Comparison of ENCODE assay signal across 27 cellular contexts in the genomic region with DNA sequence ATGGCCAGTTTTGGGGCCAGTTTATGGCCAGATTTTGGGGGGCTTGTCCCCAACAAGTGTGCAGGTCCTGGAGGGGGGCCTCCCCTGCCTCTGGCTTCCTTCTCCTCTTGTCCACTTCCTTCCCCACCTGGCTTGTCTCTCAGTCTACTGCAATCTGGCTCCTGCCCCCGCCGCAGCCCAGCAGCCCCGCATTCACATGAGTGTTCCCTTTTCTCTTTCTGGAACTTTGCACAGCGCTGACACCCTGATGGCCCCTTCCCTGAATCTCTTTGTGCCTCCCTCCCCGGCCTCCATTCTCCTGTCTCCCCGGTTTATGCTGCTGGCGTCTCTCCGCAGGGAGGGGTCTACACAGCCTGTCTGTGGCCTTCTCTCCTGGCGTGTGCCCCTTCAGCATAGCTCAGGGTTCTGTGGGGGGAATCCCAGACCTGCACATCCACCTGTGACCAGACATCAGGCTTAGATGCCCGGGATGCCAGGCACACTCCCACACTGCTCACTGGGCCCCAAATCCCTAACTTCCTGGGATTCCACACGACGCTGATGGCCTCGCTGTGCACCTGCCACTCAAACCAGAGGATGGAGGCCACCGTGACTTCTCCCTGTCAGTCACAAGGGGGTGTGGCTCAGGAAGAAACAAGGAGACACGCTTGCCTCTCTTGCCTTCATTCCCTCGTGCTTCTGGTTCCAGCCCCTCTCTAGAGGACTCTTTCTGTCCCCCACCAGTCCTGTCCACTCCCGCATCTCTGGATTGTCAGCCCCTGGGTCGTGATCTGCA. TPM values are rescaled to one million over a fixed set of nuclear protein-coding genes. Genes with fewer than 3 reads are reported as not detected.
DNase-seq lines count a peak whose midpoint lies in the region; ATAC-seq, FAIRE-seq and TF ChIP-seq lines count a peak whose summit lies in the region.
"Had no signal": no experiment of that assay in that cellular context is flagged by ENCODE, and none has a peak within 500 bp of the region (broad histone marks: within the 10 kb centered on the region; RNA-seq: fewer than 3 reads in every experiment).

No MANE protein-coding gene starts in this region.

- no peak overlapping the region for H3K23ac ChIP-seq in H1 (ENCODE audit: insufficient read length)

- no peak for TF ChIP-seq EP300 in H1 (IDR thresholded peaks at IDR 0.05; ENCODE audit: borderline replicate concordance in 1 of 2, low read depth in 2 of 2, low read length in 2 of 2)

- H3K4me1 Mint-ChIP-seq in activated naive CD4-positive, alpha-beta T cell treated with anti-CD3 and anti-CD28 coated beads, Interleukin-2, amount 10 ng/mL, durations not matched to agents 7 days and 5 days: no peaks in the 10 kb centered on the region
- H3K4me1 Mint-ChIP-seq in T-helper 17 cell (peaks cover 9% of the 10 kb centered on the region), neural progenitor cell (peaks cover 21% of the 10 kb centered on the region)

- H2AFZ ChIP-seq in H1 (ENCODE audit: low read length): no peak overlapping the region
- H2AFZ ChIP-seq in neural progenitor cell (replicated peaks): no peak overlapping the region

- H3K4ac ChIP-seq in H1 (replicated peaks; ENCODE audit: insufficient read length, low read depth, low read length): no peak overlapping the region

- POLR2A ChIA-PET in H1 (lab: Charles Lee; ENCODE audit: partially characterized antibody): no interaction called here

- H2AK5ac ChIP-seq in H1 (ENCODE audit: low read depth, low read length): no peak overlapping the region

- H3K36me3 ChIP-seq in H1 (ENCODE audit: control insufficient read depth in 2 of 4, insufficient read depth in 4 of 4, low read length in 3 of 4) (peaks cover 37 to 70% (median 62%) of the 10 kb centered on the region in 4 experiments), neural progenitor cell (peaks cover 3% of the 10 kb centered on the region)

- H3K4me1 ChIP-seq in H1 (replicated peaks in 1 of 4; ENCODE audit: control insufficient read depth in 3 of 4, insufficient read depth in 4 of 4, low read length in 3 of 4) (no peaks in the 10 kb centered on the region), neural progenitor cell (peaks cover 12% of the 10 kb centered on the region)
- H3K4me1 ChIP-seq: BE2C had no signal

- 96% methylated on average over 18 of the region's 18 CpGs; no CpG with 5 or more reads in 1 of the 2 experiments for WGBS in H1 (ENCODE audit: extremely low coverage in 1 of 2, insufficient coverage in 1 of 2, insufficient read length in 1 of 2, insufficient replicate concordance in 2 of 2, low coverage in 1 of 2, low lambda C conversion rate in 2 of 2, missing lambda C conversion rate in 1 of 2), 2 experiments

- H2BK120ac ChIP-seq in H1 (replicated peaks; ENCODE audit: low read depth, low read length): no peak overlapping the region

- H3K27me3 ChIP-seq in H1 (replicated peaks in 1 of 4; ENCODE audit: control insufficient read depth in 3 of 4, extremely low read depth in 1 of 4, insufficient read depth in 3 of 4, low read length in 3 of 4) (no peaks in the 10 kb centered on the region), neural progenitor cell (no peaks in the 10 kb centered on the region)
- H3K27me3 ChIP-seq: BE2C, MG63 had no signal

- H3K79me2 ChIP-seq in H1 (ENCODE audit: control insufficient read depth in 1 of 2, insufficient read depth in 2 of 2, low read length in 2 of 2) (no peaks in the 10 kb centered on the region), neural progenitor cell (ENCODE audit: low read depth) (no peaks in the 10 kb centered on the region)

- TF ChIP-seq RAD21 in H1 (IDR thresholded peaks at IDR 0.05 in 1 of 2, conservative IDR thresholded peaks at IDR 0.05 in 1 of 2; ENCODE audit: low read depth in 2 of 2, low read length in 2 of 2): no peak

- no peak overlapping the region for H3K4me3 ChIP-seq in H1 (ENCODE audit: extremely low read depth in 1 of 4, insufficient read depth in 2 of 4, low read depth in 3 of 4, low read length in 4 of 4)
- no peak overlapping the region for H3K4me3 ChIP-seq in neural progenitor cell
- H3K4me3 ChIP-seq: MG63 had no signal

- H3K27me3 Mint-ChIP-seq in activated naive CD4-positive, alpha-beta T cell treated with anti-CD3 and anti-CD28 coated beads, Interleukin-2, amount 10 ng/mL, durations not matched to agents 7 days and 5 days: no peaks in the 10 kb centered on the region
- no peaks in the 10 kb centered on the region for H3K27me3 Mint-ChIP-seq in T-helper 17 cell
- peaks cover 6% of the 10 kb centered on the region for H3K27me3 Mint-ChIP-seq in neural progenitor cell (ENCODE audit: insufficient read depth, low read depth)
- H3K27me3 Mint-ChIP-seq: CD4-positive, CD25-positive, alpha-beta regulatory T cell had no signal

- FAIRE-seq in H1 (lab: Jason Lieb, UNC): no peak
- FAIRE-seq: G401.6, HTR-8/SVneo, RCC 7860 had no signal

- no peak overlapping the region for H3K14ac ChIP-seq in H1 (ENCODE audit: insufficient read length)

- H3K18ac ChIP-seq in H1 (ENCODE audit: extremely low read depth, low read length): no peak overlapping the region

- H4K91ac ChIP-seq in H1 (replicated peaks; ENCODE audit: insufficient read length, low read length): no peak overlapping the region

- H3K56ac ChIP-seq in H1 (replicated peaks; ENCODE audit: insufficient read length, low read depth, low read length): no peak overlapping the region

- H3K9me3 ChIP-seq in T-helper 17 cell (ENCODE audit: control insufficient read depth, low read length, poor library complexity, severe bottlenecking): no peaks in the 10 kb centered on the region
- H3K9me3 ChIP-seq in H1 (ENCODE audit: insufficient read depth in 2 of 2, low read depth in 1 of 2, low read length in 1 of 2): no peaks in the 10 kb centered on the region
- H3K9me3 ChIP-seq in neural progenitor cell (ENCODE audit: low read depth): no peaks in the 10 kb centered on the region
- H3K9me3 ChIP-seq: BE2C, MG63 had no signal

- peak overlapping the region; percentile 42; the same call in 1 of the 2 replicates for H4K8ac ChIP-seq in H1 (ENCODE audit: extremely low read depth, insufficient read depth, low read length)

- H2BK5ac ChIP-seq in H1 (ENCODE audit: low read depth, low read length): no peak overlapping the region

- H3K23me2 ChIP-seq in H1 (ENCODE audit: low read depth, low read length): no peaks in the 10 kb centered on the region

- H3K36me3 Mint-ChIP-seq in activated naive CD4-positive, alpha-beta T cell treated with anti-CD3 and anti-CD28 coated beads, Interleukin-2, amount 50 U/mL, for 72 hours: peaks cover 37 to 38% of the 10 kb centered on the region in 2 donors
- H3K36me3 Mint-ChIP-seq in activated naive CD4-positive, alpha-beta T cell treated with anti-CD3 and anti-CD28 coated beads, Interleukin-2, amount 10 ng/mL, durations not matched to agents 7 days and 5 days: peaks cover 41% of the 10 kb centered on the region
- H3K36me3 Mint-ChIP-seq in T-helper 17 cell (ENCODE audit: low read depth) (peaks cover 2% of the 10 kb centered on the region), neural progenitor cell (peaks cover 13% of the 10 kb centered on the region)
- H3K36me3 Mint-ChIP-seq: CD4-positive, CD25-positive, alpha-beta regulatory T cell had no signal

- CTCF ChIA-PET in activated naive CD4-positive, alpha-beta T cell treated with anti-CD3 and anti-CD28 coated beads, Interleukin-2, amount 10 ng/mL, durations not matched to agents 7 days and 5 days (lab: Charles Lee): no interaction called here
- CTCF ChIA-PET in H1 (lab: Charles Lee; ENCODE audit: partially characterized antibody): no interaction called here

- H3K9ac ChIP-seq in H1 (replicated peaks in 1 of 4; ENCODE audit: extremely low read depth in 1 of 4, low read depth in 3 of 4, low read length in 3 of 4) (no peak overlapping the region), neural progenitor cell (no peak overlapping the region)

- no peak overlapping the region for H2BK12ac ChIP-seq in H1 (ENCODE audit: low read depth, low read length)

- H3K4me3 Mint-ChIP-seq in activated naive CD4-positive, alpha-beta T cell treated with anti-CD3 and anti-CD28 coated beads, Interleukin-2, amount 10 ng/mL, durations not matched to agents 7 days and 5 days: no peak overlapping the region
- H3K4me3 Mint-ChIP-seq in T-helper 17 cell (no peak overlapping the region), neural progenitor cell (no peak overlapping the region)
- H3K4me3 Mint-ChIP-seq: CD4-positive, CD25-positive, alpha-beta regulatory T cell had no signal

- no peaks in the 10 kb centered on the region for H3K9me3 Mint-ChIP-seq in activated naive CD4-positive, alpha-beta T cell treated with anti-CD3 and anti-CD28 coated beads, Interleukin-2, amount 50 U/mL, for 72 hours
- H3K9me3 Mint-ChIP-seq in activated naive CD4-positive, alpha-beta T cell treated with anti-CD3 and anti-CD28 coated beads, Interleukin-2, amount 10 ng/mL, durations not matched to agents 7 days and 5 days: no peaks in the 10 kb centered on the region
- no peaks in the 10 kb centered on the region for H3K9me3 Mint-ChIP-seq in neural progenitor cell

- peaks cover 2% of the 10 kb centered on the region for H3K79me1 ChIP-seq in H1 (ENCODE audit: low read depth, low read length)

- H3F3A ChIP-seq in neural progenitor cell (ENCODE audit: low read depth): peaks cover 4% of the 10 kb centered on the region

- H3K4me2 ChIP-seq in H1 (ENCODE audit: insufficient read depth in 1 of 2, low read depth in 2 of 2, low read length in 2 of 2): no peak overlapping the region
- no peak overlapping the region for H3K4me2 ChIP-seq in neural progenitor cell

- H4K20me1 ChIP-seq in H1 (replicated peaks in 1 of 2; ENCODE audit: control insufficient read depth in 1 of 2, insufficient read depth in 2 of 2, low read length in 2 of 2): peaks cover 7 to 16% of the 10 kb centered on the region in 2 experiments
- H4K20me1 ChIP-seq in neural progenitor cell (ENCODE audit: low read depth): peaks cover 10% of the 10 kb centered on the region

- H3K27ac ChIP-seq in H1 (ENCODE audit: low read depth, low read length) (no peak overlapping the region), neural progenitor cell (no peak overlapping the region)

- H3K27ac Mint-ChIP-seq in activated naive CD4-positive, alpha-beta T cell treated with anti-CD3 and anti-CD28 coated beads, Interleukin-2, amount 50 U/mL, for 72 hours: peak overlapping the region; percentile 81 to 87
- H3K27ac Mint-ChIP-seq in activated naive CD4-positive, alpha-beta T cell treated with anti-CD3 and anti-CD28 coated beads, Interleukin-2, amount 10 ng/mL, durations not matched to agents 7 days and 5 days: no peak overlapping the region
- peak overlapping the region; percentile 98 for H3K27ac Mint-ChIP-seq in T-helper 17 cell
- H3K27ac Mint-ChIP-seq in neural progenitor cell: peak overlapping the region; percentile 23

- TF ChIP-seq CTCF in H1 (IDR thresholded peaks at IDR 0.05; ENCODE audit: control extremely low read depth in 1 of 3, insufficient read depth in 1 of 3, low read depth in 1 of 3, low read length in 3 of 3) (no peak), neural progenitor cell (IDR thresholded peaks at IDR 0.05) (no peak)

- no peak overlapping the region for H2BK15ac ChIP-seq in H1 (ENCODE audit: low read length)

- no peak overlapping the region for H2BK20ac ChIP-seq in H1 (ENCODE audit: low read length)

- DNase-seq in activated naive CD4-positive, alpha-beta T cell treated with anti-CD3 and anti-CD28 coated beads, Interleukin-2, amount 50 U/mL, for 72 hours (ENCODE audit: low spot score in 2 of 2): peak in 1 of 2 donors; percentile 42
- DNase-seq in activated naive CD4-positive, alpha-beta T cell treated with anti-CD3 and anti-CD28 coated beads, Interleukin-2, amount 10 ng/mL, durations not matched to agents 7 days and 5 days: no peak
- DNase-seq in T-helper 17 cell (no peak), H1 (ENCODE audit: low read depth in 1 of 2, low spot score in 2 of 2) (no peak), neural progenitor cell (ENCODE audit: low spot score) (no peak)
- DNase-seq in stimulated activated CD4-positive, alpha-beta T cell treated with anti-CD3 and anti-CD28 coated beads, Interleukin-1b, Interleukin-23, amount 100 ng/mL, for 48 hours: no peak
- DNase-seq: 8988T; ACHN; BE2C; CD4-positive, CD25-positive, alpha-beta regulatory T cell; COR-L47; GOT3; HCEC 1CT; KBM-7; MG63; NCI-H1105 treated with DMSO at 0.1 percent for 48 hours; NCI-H146; NCI-H2029; NCI-H446 treated with DMSO at 0.1 percent for 48 hours; NCI-H526 treated with DMSO at 0.1 percent for 48 hours; OCI-M1 had no signal

- TF ChIP-seq POLR2A in H1 (IDR thresholded peaks at IDR 0.05; ENCODE audit: control extremely low read depth in 1 of 2, low read depth in 2 of 2, low read length in 2 of 2): no peak

- no peak for ATAC-seq in activated naive CD4-positive, alpha-beta T cell treated with anti-CD3 and anti-CD28 coated beads, Interleukin-2, amount 50 U/mL, for 72 hours
- ATAC-seq in T-helper 17 cell: no peak
- ATAC-seq in HG03097 (IDR thresholded peaks at IDR 0.05; ENCODE audit: low FRiP score, unreplicated experiment): no peak
- no peak for ATAC-seq in HG02623 (IDR thresholded peaks at IDR 0.05; ENCODE audit: unreplicated experiment)
- ATAC-seq: SK-N-SH treated with all-trans-retinoic acid at 6 μM for 48 hours had no signal

- no peak overlapping the region for H4K5ac ChIP-seq in H1 (ENCODE audit: insufficient read length, low read depth, low read length)

RNA-seq across cellular contexts. Expression of a gene that starts 17.5 kb away (rescaled TPM):
- total RNA-seq in activated naive CD4-positive, alpha-beta T cell treated with anti-CD3 and anti-CD28 coated beads, Interleukin-2, amount 50 U/mL, for 72 hours: 10 to 100 TPM; 20.1 to 25.5 TPM
- total RNA-seq in T-helper 17 cell: 1 to 10 TPM; 1.0 to 2.6 TPM
- 34.5 and 39.2 TPM in 2 replicates for total RNA-seq in H1 (2021; fragmentation: NEBNext Ultra II Directional; extraction: Animal tissue kit (Norgen Biotek cat#: 25700))
- 17.9 and 20.0 TPM in 2 replicates for polyA plus RNA-seq in H1 (2011; rRNA removed)
- 28.8 TPM for polyA plus RNA-seq in H1 (2011; cell fraction: cytosol; rRNA removed)
- 27.0 TPM for polyA plus RNA-seq in H1 (2011; cell fraction: nucleus; rRNA removed)
- 26.9 to 37.9 TPM (median 33.7 TPM) in 4 replicates for polyA plus RNA-seq in H1 (2012, experiment 1 of 2)
- 13.1 TPM for polyA plus RNA-seq in H1 (2012, experiment 2 of 2)
- polyA plus RNA-seq in H1 (2013, experiment 1 of 2): 33.0 TPM
- polyA plus RNA-seq in H1 (2013, experiment 2 of 2): 33.3 TPM
- 29.1 and 53.1 TPM in 2 replicates for polyA minus RNA-seq in H1 (2011; rRNA and poly(A)+ RNA removed)
- 20.4 TPM for polyA minus RNA-seq in H1 (2011; cell fraction: cytosol; rRNA and poly(A)+ RNA removed)
- polyA minus RNA-seq in H1 (2011; cell fraction: nucleus; rRNA and poly(A)+ RNA removed): 24.3 TPM
- total RNA-seq in neural progenitor cell (ENCODE audit: low replicate concordance): 32.3 and 32.6 TPM in 2 replicates

RNA-seq across cellular contexts. Expression of a gene that starts 17.6 kb away (rescaled TPM):
- total RNA-seq in activated naive CD4-positive, alpha-beta T cell treated with anti-CD3 and anti-CD28 coated beads, Interleukin-2, amount 50 U/mL, for 72 hours: 10 to 100 TPM; 60.4 to 61.7 TPM
- 100 to 1,000 TPM; 179 to 200 TPM for total RNA-seq in T-helper 17 cell
- 46.5 and 49.4 TPM in 2 replicates for total RNA-seq in H1 (2021; fragmentation: NEBNext Ultra II Directional; extraction: Animal tissue kit (Norgen Biotek cat#: 25700))
- 9.3 and 16.2 TPM in 2 replicates for polyA plus RNA-seq in H1 (2011; rRNA removed)
- polyA plus RNA-seq in H1 (2011; cell fraction: cytosol; rRNA removed): 17.0 TPM
- 50.5 TPM for polyA plus RNA-seq in H1 (2011; cell fraction: nucleus; rRNA removed)
- polyA plus RNA-seq in H1 (2012, experiment 1 of 2): 36.8 to 40.3 TPM (median 39.2 TPM) in 4 replicates
- 14.0 TPM for polyA plus RNA-seq in H1 (2012, experiment 2 of 2)
- polyA plus RNA-seq in H1 (2013, experiment 1 of 2): 29.3 TPM
- 26.5 TPM for polyA plus RNA-seq in H1 (2013, experiment 2 of 2)
- polyA minus RNA-seq in H1 (2011; rRNA and poly(A)+ RNA removed): 22.4 and 30.0 TPM in 2 replicates
- 18.1 TPM for polyA minus RNA-seq in H1 (2011; cell fraction: cytosol; rRNA and poly(A)+ RNA removed)
- polyA minus RNA-seq in H1 (2011; cell fraction: nucleus; rRNA and poly(A)+ RNA removed): 48.6 TPM
- total RNA-seq in neural progenitor cell (ENCODE audit: low replicate concordance): 37.5 and 45.1 TPM in 2 replicates

RNA-seq across cellular contexts. Expression of a gene that starts 59.4 kb away (rescaled TPM):
- total RNA-seq in activated naive CD4-positive, alpha-beta T cell treated with anti-CD3 and anti-CD28 coated beads, Interleukin-2, amount 50 U/mL, for 72 hours: 10 to 100 TPM in 1 of 2 donors, 1 to 10 TPM in 1; 3.4 to 19.3 TPM
- total RNA-seq in T-helper 17 cell: 10 to 100 TPM; 27.7 to 37.1 TPM
- total RNA-seq in H1 (2021; fragmentation: NEBNext Ultra II Directional; extraction: Animal tissue kit (Norgen Biotek cat#: 25700)): 16.6 and 19.8 TPM in 2 replicates
- polyA plus RNA-seq in H1 (2011; rRNA removed): 4.7 and 10.8 TPM in 2 replicates
- polyA plus RNA-seq in H1 (2011; cell fraction: cytosol; rRNA removed): 4.3 TPM
- polyA plus RNA-seq in H1 (2011; cell fraction: nucleus; rRNA removed): 78.4 TPM
- 27.8 to 38.5 TPM (median 36.1 TPM) in 4 replicates for polyA plus RNA-seq in H1 (2012, experiment 1 of 2)
- polyA plus RNA-seq in H1 (2012, experiment 2 of 2): 2.5 TPM
- 6.1 TPM for polyA plus RNA-seq in H1 (2013, experiment 1 of 2)
- 5.6 TPM for polyA plus RNA-seq in H1 (2013, experiment 2 of 2)
- 16.1 and 19.7 TPM in 2 replicates for polyA minus RNA-seq in H1 (2011; rRNA and poly(A)+ RNA removed)
- 14.1 TPM for polyA minus RNA-seq in H1 (2011; cell fraction: cytosol; rRNA and poly(A)+ RNA removed)
- polyA minus RNA-seq in H1 (2011; cell fraction: nucleus; rRNA and poly(A)+ RNA removed): 35.3 TPM
- 0.92 and 9.5 TPM in 2 replicates for total RNA-seq in neural progenitor cell (ENCODE audit: low replicate concordance)
- polyA plus RNA-seq: CD4-positive, CD25-positive, alpha-beta regulatory T cell had no signal
